Comparison of ENCODE assay signal across 20 cellular contexts in the genomic region with DNA sequence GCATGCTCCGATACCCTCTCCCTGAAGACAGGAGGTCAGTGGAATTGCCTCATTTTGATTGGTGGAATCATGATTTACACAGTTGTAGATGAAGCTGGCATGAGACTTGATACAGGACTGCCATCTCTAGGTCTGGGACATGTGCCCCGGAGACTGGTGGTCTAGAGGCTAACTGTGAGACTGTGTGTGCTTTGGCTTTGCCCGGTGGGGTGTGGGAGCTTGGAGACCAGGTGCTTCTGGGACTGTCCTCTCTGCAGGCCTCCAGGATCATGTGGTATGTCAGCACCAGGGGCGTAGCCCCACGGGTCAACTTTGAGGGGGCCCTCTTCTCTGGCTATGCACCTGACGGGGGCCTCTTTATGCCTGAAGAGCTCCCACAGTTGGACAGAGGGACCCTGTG. TPM values are rescaled to one million over a fixed set of nuclear protein-coding genes. Genes with fewer than 3 reads are reported as not detected.
DNase-seq lines count a peak whose midpoint lies in the region; ATAC-seq and TF ChIP-seq lines count a peak whose summit lies in the region.
"Had no signal": no experiment of that assay in that cellular context is flagged by ENCODE, and none has a peak within 500 bp of the region (broad histone marks: within the 10 kb centered on the region; RNA-seq: fewer than 3 reads in every experiment).

No MANE protein-coding gene starts in this region.

- H3K36me3 ChIP-seq in esophagus muscularis mucosa = peaks cover 0 to 17% (median 8%) of the 10 kb centered on the region in 4 donors
- no peaks in the 10 kb centered on the region for H3K36me3 ChIP-seq in gastrocnemius medialis
- no peaks in the 10 kb centered on the region for H3K36me3 ChIP-seq in PC-9 (ENCODE audit: low read depth)
- H3K36me3 ChIP-seq: BLaER1 had no signal

- ATAC-seq in gastrocnemius medialis = no peak
- ATAC-seq: CD8-positive, alpha-beta T cell; HCT116 had no signal

- no peak overlapping the region for H3K4me2 ChIP-seq in PC-9
- H3K4me2 ChIP-seq: BLaER1 had no signal

- peaks cover 11 to 27% (median 16%) of the 10 kb centered on the region in 4 donors for H3K4me1 ChIP-seq in esophagus muscularis mucosa
- H3K4me1 ChIP-seq in gastrocnemius medialis = peaks cover 56 to 62% of the 10 kb centered on the region in 2 donors
- H3K4me1 ChIP-seq in PC-9 (replicated peaks; ENCODE audit: insufficient read depth) = 0 out of 2 replicates have a peak, but pooled peaks cover 5% of the 10 kb centered on the region
- H3K4me1 ChIP-seq: Caco-2 had no signal

- H3K27ac ChIP-seq in esophagus muscularis mucosa (replicated peaks in 1 of 4) = peak overlapping the region in 1 of 4 donors; percentile 22
- H3K27ac ChIP-seq in gastrocnemius medialis = peak overlapping the region in 3 of 4 donors; percentile 96 to 98 (median 97)
- H3K27ac ChIP-seq in PC-9 = no peak overlapping the region
- H3K27ac ChIP-seq: BLaER1, C4-2B, GM23248 had no signal

- H3K9me2 ChIP-seq in PC-9 (ENCODE audit: insufficient read depth) = no peaks in the 10 kb centered on the region; the same call in 1 of the 2 replicates

- POLR2A ChIA-PET in PC-9 (lab: Charles Lee; ENCODE audit: unreplicated experiment) = interaction anchor here (0.5 kb wide), 1 partner anchor 303 kb away, joined by 3 read pairs; no protein-coding TSS in a partner anchor

- H3F3A ChIP-seq in PC-9 (ENCODE audit: insufficient read depth, low read depth) = no peaks in the 10 kb centered on the region

- H2AFZ ChIP-seq in PC-9 = no peak overlapping the region
- H2AFZ ChIP-seq: GM23248 had no signal

- BruUV-seq in PC-9 (replicated peaks; lab: Mats Ljungman, UMichigan) = no TSS peak

- TF ChIP-seq EP300 in esophagus muscularis mucosa (IDR thresholded peaks at IDR 0.05) = no peak

- no peaks in the 10 kb centered on the region for H3K36me3 Mint-ChIP-seq in dendritic cell treated with granulocyte-macrophage colony-stimulating factor and Interleukin-4, amounts not matched to agents 40 ng/mL and 50 ng/mL, for 4 days (ENCODE audit: low read depth)
- H3K36me3 Mint-ChIP-seq: CD4-positive, CD25-positive, alpha-beta regulatory T cell had no signal

- H3K4me3 Mint-ChIP-seq in dendritic cell treated with granulocyte-macrophage colony-stimulating factor and Interleukin-4, amounts not matched to agents 40 ng/mL and 50 ng/mL, for 4 days = no peak overlapping the region
- H3K4me3 Mint-ChIP-seq: B cell; CD8-positive, alpha-beta T cell; H9 had no signal

- peak; percentile 89 for DNase-seq in esophagus muscularis mucosa (ENCODE audit: extremely low spot score)
- DNase-seq in gastrocnemius medialis = no peak
- no peak for DNase-seq in PC-9
- DNase-seq in activated T-cell treated with anti-CD3 and anti-CD28 coated beads, Interleukin-2, amount 50 U/mL, for 48 hours = no peak
- DNase-seq in NCI-H2227 (lab: John Stamatoyannopoulos, UW; ENCODE audit: unreplicated experiment) = no peak
- DNase-seq: Caco-2; CD4-positive, CD25-positive, alpha-beta regulatory T cell; CD8-positive, alpha-beta T cell; DMS153; DND-41; GM23248; H9 had no signal

- peaks cover 25% of the 10 kb centered on the region for H3K4me1 Mint-ChIP-seq in dendritic cell treated with granulocyte-macrophage colony-stimulating factor and Interleukin-4, amounts not matched to agents 40 ng/mL and 50 ng/mL, for 4 days (ENCODE audit: low read depth)

- H3K27ac Mint-ChIP-seq in dendritic cell treated with granulocyte-macrophage colony-stimulating factor and Interleukin-4, amounts not matched to agents 40 ng/mL and 50 ng/mL, for 4 days = peak overlapping the region; percentile 11
- H3K27ac Mint-ChIP-seq: B cell; CD4-positive, CD25-positive, alpha-beta regulatory T cell; CD8-positive, alpha-beta T cell; H9 had no signal

- no peak for TF ChIP-seq POLR2A in esophagus muscularis mucosa (IDR thresholded peaks at IDR 0.05; ENCODE audit: low read depth)
- TF ChIP-seq POLR2A in gastrocnemius medialis (IDR thresholded peaks at IDR 0.05) = no peak

- H3K27me3 ChIP-seq in esophagus muscularis mucosa (no peaks in the 10 kb centered on the region), gastrocnemius medialis (no peaks in the 10 kb centered on the region), PC-9 (ENCODE audit: insufficient read depth, low read depth) (no peaks in the 10 kb centered on the region)
- H3K27me3 ChIP-seq: BLaER1 had no signal

- peaks cover 19% of the 10 kb centered on the region for H3K27me3 Mint-ChIP-seq in dendritic cell treated with granulocyte-macrophage colony-stimulating factor and Interleukin-4, amounts not matched to agents 40 ng/mL and 50 ng/mL, for 4 days

- intact Hi-C loops in dendritic cell treated with granulocyte-macrophage colony-stimulating factor and Interleukin-4, amounts not matched to agents 40 ng/mL and 50 ng/mL, for 4 days (cut with micrococcal nuclease) = no loop called here
- intact Hi-C loops in esophagus muscularis mucosa (cut with DNase I) = no loop called here
- intact Hi-C loops in gastrocnemius medialis (cut with DNase I; ENCODE audit: low total_unique reads) = loop anchor here (10.0 kb wide), 1 partner anchor 492 kb away; no protein-coding TSS in a partner anchor
- intact Hi-C loops in PC-9 (cut with micrococcal nuclease; ENCODE audit: unreplicated experiment) = no loop called here

- H3K9me3 ChIP-seq in esophagus muscularis mucosa (no peaks in the 10 kb centered on the region), gastrocnemius medialis (no peaks in the 10 kb centered on the region), PC-9 (ENCODE audit: insufficient read depth, low read depth) (no peaks in the 10 kb centered on the region)

- CTCF ChIA-PET in PC-9 (lab: Charles Lee) = no interaction called here

- no peak overlapping the region for H3K4me3 ChIP-seq in esophagus muscularis mucosa
- no peak overlapping the region for H3K4me3 ChIP-seq in gastrocnemius medialis
- no peak overlapping the region for H3K4me3 ChIP-seq in PC-9
- H3K4me3 ChIP-seq: BLaER1, GM23248 had no signal

- TF ChIP-seq CTCF in esophagus muscularis mucosa (IDR thresholded peaks at IDR 0.05) = no peak
- TF ChIP-seq CTCF in gastrocnemius medialis (IDR thresholded peaks at IDR 0.05 in 4 of 5, conservative IDR thresholded peaks at IDR 0.05 in 1 of 5) = no peak
- no peak for TF ChIP-seq CTCF in PC-9 (conservative IDR thresholded peaks at IDR 0.05)

- in situ Hi-C loops in gastrocnemius medialis (cut with MboI; ENCODE audit: low sequenced_read_pairs in 4 of 4) = no loop called here

- H3K9me3 Mint-ChIP-seq in dendritic cell treated with granulocyte-macrophage colony-stimulating factor and Interleukin-4, amounts not matched to agents 40 ng/mL and 50 ng/mL, for 4 days = no peaks in the 10 kb centered on the region
- H3K9me3 Mint-ChIP-seq: CD8-positive, alpha-beta T cell had no signal

- H4K20me1 ChIP-seq in PC-9 (ENCODE audit: insufficient read depth) = no peaks in the 10 kb centered on the region
- H4K20me1 ChIP-seq: BLaER1 had no signal

- no peaks in the 10 kb centered on the region for H3K79me2 ChIP-seq in PC-9 (ENCODE audit: low read depth)

- WGBS in esophagus muscularis mucosa = 88% methylated on average over 5 of the region's 6 CpGs

RNA-seq across cellular contexts. Expression of a gene that starts 2.7 kb away (rescaled TPM):
- total RNA-seq in esophagus muscularis mucosa (10 to 100 TPM in 3 of 4 donors, 1 to 10 TPM in 1; 2.1 to 40.0 (median 29.4) TPM), gastrocnemius medialis (10 to 100 TPM; 11.4 to 77.4 (median 47.1) TPM), PC-9 (2021) (38.5 and 52.3 TPM in 2 replicates)
- total RNA-seq: A673, H4 had no signal

RNA-seq across cellular contexts. Expression of a gene that starts 45.0 kb away (rescaled TPM):
- 1 to 10 TPM in 1 of 4 donors, not detected in 3; 3.0 TPM for total RNA-seq in esophagus muscularis mucosa
- total RNA-seq in gastrocnemius medialis = 10 to 100 TPM in 1 of 4 donors, 1 to 10 TPM in 2, under 1 TPM in 1; 0.41 to 11.6 (median 5.2) TPM
- not detected in 2 replicates for total RNA-seq in PC-9 (2021)
- total RNA-seq: A172; A673; B cell; CD4-positive, CD25-positive, alpha-beta regulatory T cell; CD8-positive, alpha-beta T cell; GM23248; H4; H9 had no signal
